In genomic region chr9:137406876-137407589, GRCh38 we compare ENCODE assay signal across 8 cellular contexts. TPM values are rescaled to one million over a fixed set of nuclear protein-coding genes. Genes with fewer than 3 reads are reported as not detected.
DNase-seq lines count a peak whose midpoint lies in the region; ATAC-seq, FAIRE-seq and TF ChIP-seq lines count a peak whose summit lies in the region.

No MANE protein-coding gene starts in this region.

- H3K9ac ChIP-seq in astrocyte (ENCODE audit: low read length) (peak overlapping the region; percentile 64), Karpas-422 (ENCODE audit: low read length) (no peak overlapping the region)

- H4K20me1 ChIP-seq in astrocyte (ENCODE audit: insufficient read depth, low read length) (peaks cover 23% of the 10 kb centered on the region), Karpas-422 (ENCODE audit: insufficient read depth, low read depth, low read length) (peaks cover 21% of the 10 kb centered on the region; the same call in 1 of the 2 replicates)

- no peaks in the 10 kb centered on the region for H3K9me3 ChIP-seq in astrocyte (ENCODE audit: insufficient read depth, low read depth, low read length)
- H3K9me3 ChIP-seq in Karpas-422 (ENCODE audit: low read length) = no peaks in the 10 kb centered on the region

- H3K4me2 ChIP-seq in astrocyte (ENCODE audit: low read length) (peak overlapping the region; percentile 82), Karpas-422 (ENCODE audit: low read depth, low read length, poor library complexity, severe bottlenecking) (no peak overlapping the region)

- intact Hi-C loops in CD14-positive monocyte (cut with micrococcal nuclease) = loop anchor here (2.0 to 5.0 kb wide), 3 partner anchors 80 to 112 kb away; no protein-coding TSS in a partner anchor
- intact Hi-C loops in sciatic nerve (cut with DNase I) = loop anchor here (5.0 kb wide), 1 partner anchor 105 kb away; the partner anchor contains the start of gene NRARP

- H3K36me3 Mint-ChIP-seq in CD14-positive monocyte (peaks cover 13 to 14% of the 10 kb centered on the region in 2 donors), astrocyte (ENCODE audit: low read depth, unreplicated experiment) (peaks cover 8% of the 10 kb centered on the region)

- peak; percentile 59 for ATAC-seq in HG02759 (IDR thresholded peaks at IDR 0.05; ENCODE audit: unreplicated experiment)
- peak; percentile 74 for ATAC-seq in sciatic nerve

- H3K4me3 Mint-ChIP-seq in CD14-positive monocyte = peak overlapping the region in 1 of 2 donors; percentile 30
- H3K4me3 Mint-ChIP-seq in astrocyte (ENCODE audit: unreplicated experiment) = no peak overlapping the region

- H3K27me3 Mint-ChIP-seq in CD14-positive monocyte (ENCODE audit: low read depth in 3 of 3) (peaks cover 28 to 57% (median 35%) of the 10 kb centered on the region in 3 donors), astrocyte (ENCODE audit: low read depth, unreplicated experiment) (no peaks in the 10 kb centered on the region)

- TF ChIP-seq CTCF in CD14-positive monocyte (IDR thresholded peaks at IDR 0.05) (peak; percentile 76), astrocyte (IDR thresholded peaks at IDR 0.05; ENCODE audit: insufficient read depth, low read depth, low read length) (peak; percentile 20)

- H2AFZ ChIP-seq in astrocyte (ENCODE audit: low read depth, low read length) (peak overlapping the region; percentile 26), Karpas-422 (ENCODE audit: low read length) (no peak overlapping the region)

- DNase-seq in CD14-positive monocyte (ENCODE audit: low spot score) (peak; percentile 69), SW480 (ENCODE audit: low spot score) (peak; percentile 35), astrocyte (ENCODE audit: low read depth) (peak; percentile 21), hepatic stellate cell (ENCODE audit: low spot score) (peak; percentile 85), sciatic nerve (ENCODE audit: low spot score) (no peak), GDM1 (lab: John Stamatoyannopoulos, UW) (no peak), Karpas-422 (no peak)

- H3K9me3 Mint-ChIP-seq in CD14-positive monocyte (peaks cover 6 to 16% (median 15%) of the 10 kb centered on the region in 7 donors), astrocyte (ENCODE audit: unreplicated experiment) (peaks cover 3% of the 10 kb centered on the region)

- no peaks in the 10 kb centered on the region for H3K9me2 ChIP-seq in Karpas-422 (replicated peaks; ENCODE audit: insufficient read depth, low read length)

- H3K4me3 ChIP-seq in astrocyte (ENCODE audit: insufficient read depth, low read depth, low read length) (no peak overlapping the region), Karpas-422 (ENCODE audit: low read length) (no peak overlapping the region)

- FAIRE-seq in astrocyte (lab: Jason Lieb, UNC) = no peak

- H3K4me1 ChIP-seq in astrocyte (ENCODE audit: insufficient read depth, low read length) = peaks cover 23% of the 10 kb centered on the region
- H3K4me1 ChIP-seq in Karpas-422 (ENCODE audit: low read length) = 0 out of 2 replicates have a peak, but pooled peaks cover 2% of the 10 kb centered on the region

- no peaks in the 10 kb centered on the region for H3K36me3 ChIP-seq in astrocyte (ENCODE audit: insufficient read depth, low read length)
- no peaks in the 10 kb centered on the region for H3K36me3 ChIP-seq in Karpas-422 (ENCODE audit: insufficient read depth, low read length)

- H3K79me2 ChIP-seq in astrocyte (ENCODE audit: insufficient read depth, low read length) (no peaks in the 10 kb centered on the region), Karpas-422 (ENCODE audit: low read length) (no peaks in the 10 kb centered on the region)

- H3K27ac Mint-ChIP-seq in CD14-positive monocyte (no peak overlapping the region), astrocyte (ENCODE audit: unreplicated experiment) (no peak overlapping the region)

- H3K27me3 ChIP-seq in astrocyte (ENCODE audit: insufficient read depth, low read length) (no peaks in the 10 kb centered on the region), Karpas-422 (ENCODE audit: low read length) (no peaks in the 10 kb centered on the region)

- H3K27ac ChIP-seq in astrocyte (ENCODE audit: low read depth, low read length) (no peak overlapping the region), Karpas-422 (ENCODE audit: low read length) (no peak overlapping the region)

- H3K4me1 Mint-ChIP-seq in CD14-positive monocyte = peaks cover 11% of the 10 kb centered on the region
- peaks cover 2% of the 10 kb centered on the region for H3K4me1 Mint-ChIP-seq in astrocyte (ENCODE audit: low read depth, unreplicated experiment)

RNA-seq across cellular contexts. Expression of gene EXD3, which starts 15.9 kb away (rescaled TPM):
- polyA plus RNA-seq in CD14-positive monocyte = 1 to 10 TPM; 2.0 to 3.0 TPM
- total RNA-seq in astrocyte (8.5 and 9.4 TPM in 2 replicates), sciatic nerve (48.1 TPM)
- total RNA-seq in Karpas-422 (2014; rRNA removed; shearing (Covaris generic); ENCODE audit: low replicate concordance) = 2.8 and 7.8 TPM in 2 replicates

RNA-seq across cellular contexts. Expression of gene NOXA1, which starts 16.2 kb away (rescaled TPM):
- polyA plus RNA-seq in CD14-positive monocyte = 1 to 10 TPM; 1.3 to 1.6 TPM
- total RNA-seq in astrocyte = 0.50 and 0.84 TPM in 2 replicates
- total RNA-seq in sciatic nerve = 7.4 TPM
- total RNA-seq in Karpas-422 (2014; rRNA removed; shearing (Covaris generic); ENCODE audit: low replicate concordance) = 0.51 TPM in 1 of 2 replicates, not detected in the other

RNA-seq across cellular contexts. Expression of gene ENTPD8, which starts 34.1 kb away (rescaled TPM):
- not detected for polyA plus RNA-seq in CD14-positive monocyte
- total RNA-seq in astrocyte (0.11 TPM in 1 of 2 replicates, not detected in the other), sciatic nerve (not detected)
- not detected in 2 replicates for total RNA-seq in Karpas-422 (2014; rRNA removed; shearing (Covaris generic); ENCODE audit: low replicate concordance)

RNA-seq across cellular contexts. Expression of gene NSMF, which starts 52.1 kb away (rescaled TPM):
- polyA plus RNA-seq in CD14-positive monocyte = 1 to 10 TPM; 4.6 to 5.3 TPM
- total RNA-seq in astrocyte (48.8 and 50.5 TPM in 2 replicates), sciatic nerve (50.4 TPM)
- total RNA-seq in Karpas-422 (2014; rRNA removed; shearing (Covaris generic); ENCODE audit: low replicate concordance) = 36.4 and 55.4 TPM in 2 replicates

Comparison
In these comparisons a context has a peak if more than half of its experiments do, and no peak if none do; other contexts are left out.
1. DNase-seq: peak in CD14-positive monocyte (single experiment), SW480 (single experiment), astrocyte (single experiment) and hepatic stellate cell (single experiment); none in sciatic nerve (single experiment), GDM1 (single experiment) and Karpas-422 (single experiment).